14 cellular contexts compared by ENCODE assay signal in the genomic region with DNA sequence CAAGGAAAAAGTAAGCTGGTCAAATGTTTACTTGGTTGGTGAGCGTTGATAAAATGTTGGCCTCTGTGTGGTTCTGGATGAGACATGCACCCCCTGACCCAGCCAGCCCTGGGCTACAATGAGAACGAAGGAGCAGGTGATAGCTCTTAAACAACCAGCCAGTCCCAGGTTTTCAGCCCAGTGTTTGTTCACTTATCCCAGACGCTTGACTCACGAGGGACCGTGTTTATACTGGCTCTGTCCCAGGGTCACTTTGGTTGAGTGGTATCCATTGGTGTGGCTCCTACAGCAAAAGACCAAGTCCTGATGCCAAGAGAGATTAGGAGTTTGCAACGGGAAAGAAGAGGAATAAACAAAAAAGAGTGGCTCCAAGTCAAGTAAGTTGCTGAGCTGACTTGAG.
DNase-seq lines count a peak whose midpoint lies in the region; ATAC-seq and TF ChIP-seq lines count a peak whose summit lies in the region.
"Had no signal": no experiment of that assay in that cellular context is flagged by ENCODE, and none has a peak within 500 bp of the region (broad histone marks: within the 10 kb centered on the region; RNA-seq: fewer than 3 reads in every experiment).

No MANE protein-coding gene starts in this region.

- H3K27ac ChIP-seq in VCaP (peak overlapping the region; percentile 11; the same call in 1 of the 2 replicates), hepatocyte (no peak overlapping the region), tibial artery (peak overlapping the region; percentile 76 to 82), suprapubic skin (no peak overlapping the region)
- H3K27ac ChIP-seq: ovary, uterus had no signal

- no peak overlapping the region for H2AFZ ChIP-seq in hepatocyte

- peak; percentile 40 for DNase-seq in SIG-M5 treated with dmso at 0.1 percent for 504 hours (lab: John Stamatoyannopoulos, UW; ENCODE audit: unreplicated experiment)
- no peak for DNase-seq in SIG-M5 (lab: John Stamatoyannopoulos, UW)
- DNase-seq in hepatocyte (ENCODE audit: low spot score) = peak; percentile 39
- DNase-seq in tibial artery = peak; percentile 93 to 95
- DNase-seq in suprapubic skin (ENCODE audit: low spot score in 2 of 2) = no peak
- DNase-seq in islet precursor cell = no peak
- DNase-seq: ACHN; activated CD4-positive, alpha-beta T cell treated with anti-CD3 and anti-CD28 coated beads, Interleukin-2, amount 50 U/mL, for 48 hours; activated naive CD8-positive, alpha-beta T cell treated with anti-CD3 and anti-CD28 coated beads for 36 hours; NCI-H446; ovary; uterus had no signal

- H3K4me3 ChIP-seq in hepatocyte (no peak overlapping the region), tibial artery (no peak overlapping the region), suprapubic skin (no peak overlapping the region)
- H3K4me3 ChIP-seq: ovary, uterus had no signal

- no peaks in the 10 kb centered on the region for H3K27me3 ChIP-seq in hepatocyte
- no peaks in the 10 kb centered on the region for H3K27me3 ChIP-seq in tibial artery
- H3K27me3 ChIP-seq in suprapubic skin = no peaks in the 10 kb centered on the region
- H3K27me3 ChIP-seq: ovary, uterus had no signal

- H3K9me3 ChIP-seq in hepatocyte (ENCODE audit: low read depth) = no peaks in the 10 kb centered on the region
- no peaks in the 10 kb centered on the region for H3K9me3 ChIP-seq in tibial artery
- no peaks in the 10 kb centered on the region for H3K9me3 ChIP-seq in suprapubic skin
- H3K9me3 ChIP-seq: ovary, uterus had no signal

- TF ChIP-seq CTCF in VCaP (conservative IDR thresholded peaks at IDR 0.05) = no peak
- no peak for TF ChIP-seq CTCF in hepatocyte (IDR thresholded peaks at IDR 0.05; ENCODE audit: poor library complexity)
- no peak for TF ChIP-seq CTCF in tibial artery (IDR thresholded peaks at IDR 0.05)
- no peak for TF ChIP-seq CTCF in suprapubic skin (IDR thresholded peaks at IDR 0.05)

- H3K36me3 ChIP-seq in hepatocyte (replicated peaks; ENCODE audit: insufficient read depth, low read depth) (no peaks in the 10 kb centered on the region), tibial artery (no peaks in the 10 kb centered on the region), suprapubic skin (no peaks in the 10 kb centered on the region)
- H3K36me3 ChIP-seq: ovary, uterus had no signal

- H3K4me1 ChIP-seq in hepatocyte (ENCODE audit: insufficient read depth) = no peaks in the 10 kb centered on the region
- H3K4me1 ChIP-seq in tibial artery = peaks cover 0 to 52% (median 32%) of the 10 kb centered on the region in 4 donors
- H3K4me1 ChIP-seq in suprapubic skin = peaks cover 4% of the 10 kb centered on the region
- H3K4me1 ChIP-seq: uterus had no signal

- H3K9me2 ChIP-seq in hepatocyte (replicated peaks; ENCODE audit: insufficient read depth) = no peaks in the 10 kb centered on the region

- intact Hi-C loops in tibial artery (cut with DNase I; ENCODE audit: low total_unique reads) = no loop called here

- no peaks in the 10 kb centered on the region for H4K20me1 ChIP-seq in hepatocyte (ENCODE audit: insufficient read depth, poor library complexity, severe bottlenecking)

- WGBS in hepatocyte (ENCODE audit: low lambda C conversion rate, missing lambda C conversion rate) = 35% methylated on average over 6 of the region's 6 CpGs
- WGBS in suprapubic skin = 68% methylated on average over 6 of the region's 6 CpGs

- TF ChIP-seq POLR2A in suprapubic skin (IDR thresholded peaks at IDR 0.05) = no peak

- ATAC-seq in GM19328 (IDR thresholded peaks at IDR 0.05; ENCODE audit: unreplicated experiment) = no peak

- no peak overlapping the region for H3K4me2 ChIP-seq in hepatocyte

- TF ChIP-seq EP300 in suprapubic skin (IDR thresholded peaks at IDR 0.05) = no peak

- no peaks in the 10 kb centered on the region for H3K79me2 ChIP-seq in hepatocyte

Comparison
In these comparisons a context has a peak if more than half of its experiments do, and no peak if none do; other contexts are left out.
1. DNase-seq: peak in SIG-M5 treated with dmso at 0.1 percent for 504 hours (single experiment), hepatocyte (single experiment) and tibial artery (2 of 2); none in SIG-M5 (single experiment), suprapubic skin (0 of 2) and islet precursor cell (single experiment).
2. H3K27ac ChIP-seq: peak in VCaP (single experiment) and tibial artery (2 of 2); none in hepatocyte (single experiment) and suprapubic skin (single experiment).